Comparison of ENCODE assay signal across 8 cellular contexts in genomic region chr3:87298111-87298718, GRCh38. TPM values are rescaled to one million over a fixed set of nuclear protein-coding genes. Genes with fewer than 3 reads are reported as not detected.
DNase-seq lines count a peak whose midpoint lies in the region; ATAC-seq and TF ChIP-seq lines count a peak whose summit lies in the region.

No MANE protein-coding gene starts in this region.

- no peaks in the 10 kb centered on the region for H3K36me3 ChIP-seq in right lobe of liver

- no peaks in the 10 kb centered on the region for H3K27me3 ChIP-seq in right lobe of liver

- no peak for TF ChIP-seq POLR2A in right lobe of liver (IDR thresholded peaks at IDR 0.05)

- intact Hi-C loops in right lobe of liver (cut with DNase I), result no loop called here

- no peaks in the 10 kb centered on the region for H3K9me3 ChIP-seq in right lobe of liver

- 5% methylated on average over 3 of the region's 3 CpGs for whole genome bisulfite sequencing in right lobe of liver (ENCODE audit: insufficient coverage, low coverage, low lambda C conversion rate, missing lambda C conversion rate)

- DNase-seq in DMS 273 (lab: John Stamatoyannopoulos, UW; ENCODE audit: unreplicated experiment) (peak; percentile 47), NCI-H345 (lab: John Stamatoyannopoulos, UW) (peak; percentile 27), brain pericyte (ENCODE audit: low read depth, low spot score) (peak; percentile 7), right lobe of liver (no peak), occipital lobe (lab: John Stamatoyannopoulos, UW) (no peak)
- no peak for DNase-seq in activated effector memory CD4-positive, alpha-beta T cell treated with Interleukin-2 at 50 U/mL for 16 hours

- H3K4me3 ChIP-seq in right lobe of liver, result no peak overlapping the region

- no peak overlapping the region for H3K27ac ChIP-seq in right lobe of liver

- H3K4me1 ChIP-seq in right lobe of liver, result no peaks in the 10 kb centered on the region

- TF ChIP-seq CTCF in right lobe of liver (IDR thresholded peaks at IDR 0.05), result peak; percentile 62 to 78 (median 68)

- ATAC-seq in GM18868 (IDR thresholded peaks at IDR 0.05; ENCODE audit: unreplicated experiment) (peak; percentile 93), HG03097 (IDR thresholded peaks at IDR 0.05; ENCODE audit: low FRiP score, unreplicated experiment) (peak; percentile 62), right lobe of liver (peak; percentile 84 to 90 (median 89))

RNA-seq across cellular contexts. Expression of gene POU1F1, which starts 21.8 kb away (rescaled TPM):
- total RNA-seq in right lobe of liver (not detected), occipital lobe (not detected)

Comparison
In these comparisons a context has a peak if more than half of its experiments do, and no peak if none do; other contexts are left out.
1. DNase-seq: peak in DMS 273 (single experiment), NCI-H345 (single experiment) and brain pericyte (single experiment); none in right lobe of liver (0 of 3), occipital lobe (single experiment) and activated effector memory CD4-positive, alpha-beta T cell treated with Interleukin-2 at 50 U/mL for 16 hours (single experiment).
2. Peak in every context shown above with its lines, with median percentiles within 50 percentile points of each other: ATAC-seq.